1 cellular context compared by ENCODE assay signal in the genomic region with DNA sequence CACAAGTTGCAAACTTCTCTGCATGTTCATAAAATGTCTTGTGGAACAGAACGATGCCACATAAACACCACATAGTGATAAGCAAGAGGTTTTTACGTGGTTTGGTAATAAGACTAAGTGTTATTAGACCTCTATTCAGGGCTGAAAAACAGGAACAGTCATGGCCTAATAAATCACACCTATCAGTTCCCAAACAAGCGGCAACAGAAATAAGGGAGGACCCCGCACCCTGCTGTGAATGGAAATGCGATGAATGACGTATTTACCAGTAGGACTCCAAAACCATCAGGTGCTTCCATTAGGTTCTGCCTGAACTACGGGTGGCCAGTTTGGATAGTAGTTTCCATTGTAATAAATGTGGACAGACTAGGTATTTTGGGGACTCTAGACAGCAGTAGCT.
TF ChIP-seq lines count a peak whose summit lies in the region.

No MANE protein-coding gene starts in this region.

TF ChIP-seq in GM23338, 12 proteins besides CTCF, POLR2A, EP300 and RAD21 (continued from another document):
- TF ChIP-seq, protein P1, sequence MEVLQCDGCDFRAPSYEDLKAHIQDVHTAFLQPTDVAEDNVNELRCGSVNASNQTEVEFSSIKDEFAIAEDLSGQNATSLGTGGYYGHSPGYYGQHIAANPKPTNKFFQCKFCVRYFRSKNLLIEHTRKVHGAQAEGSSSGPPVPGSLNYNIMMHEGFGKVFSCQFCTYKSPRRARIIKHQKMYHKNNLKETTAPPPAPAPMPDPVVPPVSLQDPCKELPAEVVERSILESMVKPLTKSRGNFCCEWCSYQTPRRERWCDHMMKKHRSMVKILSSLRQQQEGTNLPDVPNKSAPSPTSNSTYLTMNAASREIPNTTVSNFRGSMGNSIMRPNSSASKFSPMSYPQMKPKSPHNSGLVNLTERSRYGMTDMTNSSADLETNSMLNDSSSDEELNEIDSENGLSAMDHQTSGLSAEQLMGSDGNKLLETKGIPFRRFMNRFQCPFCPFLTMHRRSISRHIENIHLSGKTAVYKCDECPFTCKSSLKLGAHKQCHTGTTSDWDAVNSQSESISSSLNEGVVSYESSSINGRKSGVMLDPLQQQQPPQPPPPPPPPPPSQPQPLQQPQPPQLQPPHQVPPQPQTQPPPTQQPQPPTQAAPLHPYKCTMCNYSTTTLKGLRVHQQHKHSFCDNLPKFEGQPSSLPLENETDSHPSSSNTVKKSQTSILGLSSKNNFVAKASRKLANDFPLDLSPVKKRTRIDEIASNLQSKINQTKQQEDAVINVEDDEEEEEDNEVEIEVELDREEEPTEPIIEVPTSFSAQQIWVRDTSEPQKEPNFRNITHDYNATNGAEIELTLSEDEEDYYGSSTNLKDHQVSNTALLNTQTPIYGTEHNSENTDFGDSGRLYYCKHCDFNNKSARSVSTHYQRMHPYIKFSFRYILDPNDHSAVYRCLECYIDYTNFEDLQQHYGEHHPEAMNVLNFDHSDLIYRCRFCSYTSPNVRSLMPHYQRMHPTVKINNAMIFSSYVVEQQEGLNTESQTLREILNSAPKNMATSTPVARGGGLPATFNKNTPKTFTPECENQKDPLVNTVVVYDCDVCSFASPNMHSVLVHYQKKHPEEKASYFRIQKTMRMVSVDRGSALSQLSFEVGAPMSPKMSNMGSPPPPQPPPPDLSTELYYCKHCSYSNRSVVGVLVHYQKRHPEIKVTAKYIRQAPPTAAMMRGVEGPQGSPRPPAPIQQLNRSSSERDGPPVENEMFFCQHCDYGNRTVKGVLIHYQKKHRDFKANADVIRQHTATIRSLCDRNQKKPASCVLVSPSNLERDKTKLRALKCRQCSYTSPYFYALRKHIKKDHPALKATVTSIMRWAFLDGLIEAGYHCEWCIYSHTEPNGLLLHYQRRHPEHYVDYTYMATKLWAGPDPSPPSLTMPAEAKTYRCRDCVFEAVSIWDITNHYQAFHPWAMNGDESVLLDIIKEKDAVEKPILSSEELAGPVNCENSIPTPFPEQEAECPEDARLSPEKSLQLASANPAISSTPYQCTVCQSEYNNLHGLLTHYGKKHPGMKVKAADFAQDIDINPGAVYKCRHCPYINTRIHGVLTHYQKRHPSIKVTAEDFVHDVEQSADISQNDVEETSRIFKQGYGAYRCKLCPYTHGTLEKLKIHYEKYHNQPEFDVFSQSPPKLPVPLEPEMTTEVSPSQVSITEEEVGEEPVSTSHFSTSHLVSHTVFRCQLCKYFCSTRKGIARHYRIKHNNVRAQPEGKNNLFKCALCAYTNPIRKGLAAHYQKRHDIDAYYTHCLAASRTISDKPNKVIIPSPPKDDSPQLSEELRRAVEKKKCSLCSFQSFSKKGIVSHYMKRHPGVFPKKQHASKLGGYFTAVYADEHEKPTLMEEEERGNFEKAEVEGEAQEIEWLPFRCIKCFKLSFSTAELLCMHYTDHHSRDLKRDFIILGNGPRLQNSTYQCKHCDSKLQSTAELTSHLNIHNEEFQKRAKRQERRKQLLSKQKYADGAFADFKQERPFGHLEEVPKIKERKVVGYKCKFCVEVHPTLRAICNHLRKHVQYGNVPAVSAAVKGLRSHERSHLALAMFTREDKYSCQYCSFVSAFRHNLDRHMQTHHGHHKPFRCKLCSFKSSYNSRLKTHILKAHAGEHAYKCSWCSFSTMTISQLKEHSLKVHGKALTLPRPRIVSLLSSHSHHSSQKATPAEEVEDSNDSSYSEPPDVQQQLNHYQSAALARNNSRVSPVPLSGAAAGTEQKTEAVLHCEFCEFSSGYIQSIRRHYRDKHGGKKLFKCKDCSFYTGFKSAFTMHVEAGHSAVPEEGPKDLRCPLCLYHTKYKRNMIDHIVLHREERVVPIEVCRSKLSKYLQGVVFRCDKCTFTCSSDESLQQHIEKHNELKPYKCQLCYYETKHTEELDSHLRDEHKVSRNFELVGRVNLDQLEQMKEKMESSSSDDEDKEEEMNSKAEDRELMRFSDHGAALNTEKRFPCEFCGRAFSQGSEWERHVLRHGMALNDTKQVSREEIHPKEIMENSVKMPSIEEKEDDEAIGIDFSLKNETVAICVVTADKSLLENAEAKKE (CRISPR knock-in tag; IDR thresholded peaks at IDR 0.05) = no peak
- no peak for TF ChIP-seq STAT1 (IDR thresholded peaks at IDR 0.05; ENCODE audit: unreplicated experiment)
- TF ChIP-seq, protein P2, sequence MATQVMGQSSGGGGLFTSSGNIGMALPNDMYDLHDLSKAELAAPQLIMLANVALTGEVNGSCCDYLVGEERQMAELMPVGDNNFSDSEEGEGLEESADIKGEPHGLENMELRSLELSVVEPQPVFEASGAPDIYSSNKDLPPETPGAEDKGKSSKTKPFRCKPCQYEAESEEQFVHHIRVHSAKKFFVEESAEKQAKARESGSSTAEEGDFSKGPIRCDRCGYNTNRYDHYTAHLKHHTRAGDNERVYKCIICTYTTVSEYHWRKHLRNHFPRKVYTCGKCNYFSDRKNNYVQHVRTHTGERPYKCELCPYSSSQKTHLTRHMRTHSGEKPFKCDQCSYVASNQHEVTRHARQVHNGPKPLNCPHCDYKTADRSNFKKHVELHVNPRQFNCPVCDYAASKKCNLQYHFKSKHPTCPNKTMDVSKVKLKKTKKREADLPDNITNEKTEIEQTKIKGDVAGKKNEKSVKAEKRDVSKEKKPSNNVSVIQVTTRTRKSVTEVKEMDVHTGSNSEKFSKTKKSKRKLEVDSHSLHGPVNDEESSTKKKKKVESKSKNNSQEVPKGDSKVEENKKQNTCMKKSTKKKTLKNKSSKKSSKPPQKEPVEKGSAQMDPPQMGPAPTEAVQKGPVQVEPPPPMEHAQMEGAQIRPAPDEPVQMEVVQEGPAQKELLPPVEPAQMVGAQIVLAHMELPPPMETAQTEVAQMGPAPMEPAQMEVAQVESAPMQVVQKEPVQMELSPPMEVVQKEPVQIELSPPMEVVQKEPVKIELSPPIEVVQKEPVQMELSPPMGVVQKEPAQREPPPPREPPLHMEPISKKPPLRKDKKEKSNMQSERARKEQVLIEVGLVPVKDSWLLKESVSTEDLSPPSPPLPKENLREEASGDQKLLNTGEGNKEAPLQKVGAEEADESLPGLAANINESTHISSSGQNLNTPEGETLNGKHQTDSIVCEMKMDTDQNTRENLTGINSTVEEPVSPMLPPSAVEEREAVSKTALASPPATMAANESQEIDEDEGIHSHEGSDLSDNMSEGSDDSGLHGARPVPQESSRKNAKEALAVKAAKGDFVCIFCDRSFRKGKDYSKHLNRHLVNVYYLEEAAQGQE (IDR thresholded peaks at IDR 0.05; ENCODE audit: unreplicated experiment) = no peak
- TF ChIP-seq POLR2AphosphoS5 (IDR thresholded peaks at IDR 0.05; ENCODE audit: low read depth) = no peak
TF ChIP-seq in GM23338: peak in this region for 0.
